ENCODE assay signal across 8 cellular contexts in genomic region chr15:31440754-31441298, GRCh38.
A peak's percentile ranks its signal among the peaks of the same experiment; 100 is the strongest.
DNase-seq lines count a peak whose midpoint lies in the region; ATAC-seq and TF ChIP-seq lines count a peak whose summit lies in the region.

No MANE protein-coding gene starts in this region.

- no peaks in the 10 kb centered on the region for H3K36me3 ChIP-seq in IMR-90 (ENCODE audit: control insufficient read depth, insufficient read depth, low read length)

- DNase-seq in AG04450 (ENCODE audit: low read depth, low spot score) (no peak), IMR-90 (peak; percentile 27), head of caudate nucleus (peak in 36 of 42 donors; percentile 20 to 74 (median 52)), osteocyte (ENCODE audit: extremely low spot score, unreplicated experiment) (peak; percentile 83), NCI-H524 treated with DMSO at 0.1 percent for 48 hours (lab: John Stamatoyannopoulos, UW) (no peak), foreskin melanocyte (no peak)
- peak; percentile 77 for DNase-seq in activated effector memory CD4-positive, alpha-beta T cell treated with anti-CD3 and anti-CD28 coated beads, Interleukin-2, amount 50 U/mL, for 16 hours

- H2AK9ac ChIP-seq in IMR-90 (replicated peaks; ENCODE audit: low read depth, low read length, poor library complexity) = peak overlapping the region; percentile 35

- H4K5ac ChIP-seq in IMR-90 (ENCODE audit: low read depth, low read length) = peak overlapping the region; percentile 87

- dilution Hi-C loops in IMR-90 (cut with HindIII; ENCODE audit: low sequenced_read_pairs, unreplicated experiment) = no loop called here

- peak overlapping the region; percentile 83 for H2AFZ ChIP-seq in IMR-90 (replicated peaks; ENCODE audit: low read length, poor library complexity)

- intact Hi-C loops in IMR-90 (cut with micrococcal nuclease) = loop anchor here (5.0 kb wide), 1 partner anchor 224 kb away; no protein-coding TSS in a partner anchor
- intact Hi-C loops in head of caudate nucleus (cut with DNase I) = no loop called here

- H3K4me1 Mint-ChIP-seq in osteocyte (ENCODE audit: unreplicated experiment) = peaks cover 28% of the 10 kb centered on the region

- peak overlapping the region; percentile 87 for H2BK120ac ChIP-seq in IMR-90 (ENCODE audit: low read depth, low read length)

- H3K9me3 Mint-ChIP-seq in osteocyte (ENCODE audit: unreplicated experiment) = no peaks in the 10 kb centered on the region

- H3K27me3 Mint-ChIP-seq in osteocyte (ENCODE audit: unreplicated experiment) = no peaks in the 10 kb centered on the region

- H3K23ac ChIP-seq in IMR-90 (ENCODE audit: low read depth, low read length) = no peak overlapping the region; the same call in 1 of the 2 replicates

- H3K14ac ChIP-seq in IMR-90 (replicated peaks; ENCODE audit: low read depth, low read length) = peak overlapping the region; percentile 10

- in situ Hi-C loops in IMR-90 (cut with MboI; ENCODE audit: low sequenced_read_pairs) = no loop called here

- POLR2A ChIA-PET in AG04450 (lab: Yijun Ruan, JAX) = interaction anchor here (0.7 to 2.1 kb wide), 3 partner anchors 31 to 66 kb away, joined by 5 to 11 read pairs (median 5); no protein-coding TSS in a partner anchor
- POLR2A ChIA-PET in IMR-90 (lab: Charles Lee; ENCODE audit: unreplicated experiment) = interaction anchor here (0.6 kb wide), 1 partner anchor 48 kb away, joined by 26 read pairs; no protein-coding TSS in a partner anchor

- H3K27ac Mint-ChIP-seq in osteocyte (ENCODE audit: unreplicated experiment) = no peak overlapping the region

- no peaks in the 10 kb centered on the region for H3K79me1 ChIP-seq in IMR-90 (ENCODE audit: low read depth in 1 of 2, low read length in 2 of 2)

- H3K9me3 ChIP-seq in AG04450 (ENCODE audit: control insufficient read depth, insufficient read depth, low read length) (no peaks in the 10 kb centered on the region; the same call in 1 of the 2 replicates), IMR-90 (ENCODE audit: control insufficient read depth, insufficient read depth, low read length) (no peaks in the 10 kb centered on the region)

- H3K4ac ChIP-seq in IMR-90 (ENCODE audit: low read depth, low read length) = peak overlapping the region; percentile 71

- TF ChIP-seq RAD21 in IMR-90 (IDR thresholded peaks at IDR 0.05; ENCODE audit: low read length) = no peak

- peak overlapping the region; percentile 74 for H3K4me2 ChIP-seq in IMR-90 (ENCODE audit: low read depth, low read length)

- H3K27me3 ChIP-seq in AG04450 (ENCODE audit: control insufficient read depth, insufficient read depth, low read length) (no peaks in the 10 kb centered on the region), IMR-90 (ENCODE audit: control insufficient read depth, insufficient read depth, low read length) (no peaks in the 10 kb centered on the region)

- H3K9me1 ChIP-seq in IMR-90 (ENCODE audit: insufficient read depth, low read length) = peaks cover 4% of the 10 kb centered on the region

- peak overlapping the region; percentile 56 to 80; a peak in 2 of 4 replicates for H4K8ac ChIP-seq in IMR-90 (ENCODE audit: low read depth in 2 of 2, low read length in 2 of 2)

- no TSS peak for BruUV-seq in IMR-90 (replicated peaks; lab: Mats Ljungman, UMichigan)

- no peak for TF ChIP-seq POLR2A in IMR-90 (IDR thresholded peaks at IDR 0.05; ENCODE audit: low read depth, low read length)

- no peak overlapping the region for H3K27ac ChIP-seq in AG04450 (ENCODE audit: low read depth, low read length)
- peak overlapping the region; percentile 66 for H3K27ac ChIP-seq in IMR-90 (ENCODE audit: insufficient read depth, low read length)

- H2BK20ac ChIP-seq in IMR-90 (ENCODE audit: low read depth, low read length) = peak overlapping the region; percentile 27; the same call in 1 of the 2 replicates

- no peak for TF ChIP-seq CTCF in AG04450 (IDR thresholded peaks at IDR 0.05; ENCODE audit: low read depth, low read length)
- no peak for TF ChIP-seq CTCF in IMR-90 (conservative IDR thresholded peaks at IDR 0.05; ENCODE audit: low read depth, low read length)
- no peak for TF ChIP-seq CTCF in osteocyte (IDR thresholded peaks at IDR 0.05)

- peak overlapping the region; percentile 52 for H3K4me3 Mint-ChIP-seq in osteocyte (ENCODE audit: unreplicated experiment)

- H3K9ac ChIP-seq in IMR-90 (ENCODE audit: low read depth, low read length) = peak overlapping the region; percentile 61; the same call in 1 of the 2 replicates

- H4K91ac ChIP-seq in IMR-90 (ENCODE audit: insufficient read depth, low read depth, low read length) = peak overlapping the region; percentile 69

- CTCF ChIA-PET in AG04450 (lab: Charles Lee) = interaction anchor here (11.2 kb wide), 1 partner anchor 48 kb away, joined by 89 read pairs; no protein-coding TSS in a partner anchor
- CTCF ChIA-PET in IMR-90 (lab: Yijun Ruan, JAX) = interaction anchor here (1.2 kb wide), 1 partner anchor 48 kb away, joined by 4 read pairs; no protein-coding TSS in a partner anchor

- H2BK5ac ChIP-seq in IMR-90 (ENCODE audit: low read depth, low read length, poor library complexity, severe bottlenecking) = peak overlapping the region; percentile 86

- H3K4me1 ChIP-seq in IMR-90 (ENCODE audit: control insufficient read depth, insufficient read depth, low read length) = peaks cover 22% of the 10 kb centered on the region

- H3K4me3 ChIP-seq in AG04450 (ENCODE audit: low read depth, low read length) (peak overlapping the region; percentile 54), IMR-90 (ENCODE audit: insufficient read depth, low read depth, low read length) (peak overlapping the region; percentile 42)

- peak overlapping the region; percentile 19; the same call in 2 of the 3 replicates for H2BK15ac ChIP-seq in IMR-90 (ENCODE audit: low read depth, low read length)

- H3K56ac ChIP-seq in IMR-90 (ENCODE audit: extremely low read depth, insufficient read depth, low read length) = 0 out of 2 replicates have a peak overlapping the region, but pooled peaks have one; percentile 38

- ATAC-seq in IMR-90 (ENCODE audit: low read depth) = peak; percentile 56
- no peak for ATAC-seq in HG03520 (IDR thresholded peaks at IDR 0.05; ENCODE audit: unreplicated experiment)

- peak overlapping the region; percentile 77 for H3K18ac ChIP-seq in IMR-90 (ENCODE audit: low read depth, low read length)

- no peaks in the 10 kb centered on the region for H3K36me3 Mint-ChIP-seq in osteocyte (ENCODE audit: unreplicated experiment)

- H4K20me1 ChIP-seq in IMR-90 (ENCODE audit: insufficient read depth, low read length) = no peaks in the 10 kb centered on the region

- WGBS in IMR-90 (ENCODE audit: extremely low coverage in 2 of 2, insufficient read length in 1 of 2), 2 experiments = 20% methylated on average over 21 of the region's 56 CpGs; no CpG with 5 or more reads in 1 of the 2 experiments

- peak overlapping the region; percentile 90; the same call in 1 of the 2 replicates for H2AK5ac ChIP-seq in IMR-90 (ENCODE audit: low read depth, low read length)

TF ChIP-seq in IMR-90, 13 proteins besides CTCF, POLR2A, EP300 and RAD21:
- TF ChIP-seq CHD1 (IDR thresholded peaks at IDR 0.05; ENCODE audit: low read depth, low read length) (no peak), ELK1 (IDR thresholded peaks at IDR 0.05; ENCODE audit: borderline replicate concordance, low read depth, low read length) (no peak), RCOR1 (IDR thresholded peaks at IDR 0.05; ENCODE audit: insufficient replicate concordance, low read length) (no peak), RFX5 (IDR thresholded peaks at IDR 0.05; ENCODE audit: low read depth, low read length) (no peak), MXI1 (IDR thresholded peaks at IDR 0.05; ENCODE audit: borderline replicate concordance, low read depth, low read length) (no peak), NFE2L2 (IDR thresholded peaks at IDR 0.05; ENCODE audit: low read depth, low read length) (no peak), USF2 (IDR thresholded peaks at IDR 0.05; ENCODE audit: low read depth, low read length) (no peak), BHLHE40 (IDR thresholded peaks at IDR 0.05; ENCODE audit: low read depth, low read length) (no peak), FOS (IDR thresholded peaks at IDR 0.05; ENCODE audit: low read depth, low read length) (no peak), MAZ (IDR thresholded peaks at IDR 0.05; ENCODE audit: borderline replicate concordance, low read depth, low read length) (no peak; the same call in 1 of the 2 replicates), CEBPB (IDR thresholded peaks at IDR 0.05; ENCODE audit: low read depth, low read length) (no peak), SMC3 (IDR thresholded peaks at IDR 0.05; ENCODE audit: low read depth, low read length) (no peak), MAFK (IDR thresholded peaks at IDR 0.05; ENCODE audit: low read depth, low read length) (no peak)

Comparison
In these comparisons a context has a peak if more than half of its experiments do, and no peak if none do; other contexts are left out.
1. DNase-seq: peak in IMR-90 (single experiment), activated effector memory CD4-positive, alpha-beta T cell treated with anti-CD3 and anti-CD28 coated beads, Interleukin-2, amount 50 U/mL, for 16 hours (single experiment), head of caudate nucleus (36 of 42) and osteocyte (single experiment); none in AG04450 (single experiment), NCI-H524 treated with DMSO at 0.1 percent for 48 hours (single experiment) and foreskin melanocyte (single experiment).